Comparison of ENCODE assay signal across 12 cellular contexts in genomic region chr15:62472616-62473299, GRCh38.
DNase-seq lines count a peak whose midpoint lies in the region; ATAC-seq lines count a peak whose summit lies in the region.
"Had no signal": no experiment of that assay in that cellular context is flagged by ENCODE, and none has a peak within 500 bp of the region (broad histone marks: within the 10 kb centered on the region; RNA-seq: fewer than 3 reads in every experiment).

No MANE protein-coding gene starts in this region.

- peak; percentile 62 for ATAC-seq in right cardiac atrium
- peak; percentile 31 for ATAC-seq in stimulated activated memory B cell treated with anti-CD40 and anti-IgM and Interleukin-4, amounts not matched to agents 10 μg/mL and 1 μg/mL and 100 μg/mL, for 72 hours
- ATAC-seq in HG02759 (IDR thresholded peaks at IDR 0.05; ENCODE audit: unreplicated experiment), result no peak
- no peak for ATAC-seq in HG02588 (IDR thresholded peaks at IDR 0.05; ENCODE audit: unreplicated experiment)

- H3F3A ChIP-seq in GM23248 (ENCODE audit: insufficient read depth), result peaks cover 37% of the 10 kb centered on the region

- H2AFZ ChIP-seq in GM23248, result no peak overlapping the region
- H2AFZ ChIP-seq in Karpas-422 (ENCODE audit: low read length), result no peak overlapping the region

- DNase-seq in GM23248 (peak; percentile 18), RPMI7951 (ENCODE audit: low read depth) (peak; percentile 72), right cardiac atrium (peak; percentile 45 to 73 (median 67)), Karpas-422 (no peak), OCI-M2 (lab: John Stamatoyannopoulos, UW; ENCODE audit: unreplicated experiment) (no peak)
- DNase-seq: cerebellar nuclear complex, DMS 273 treated with DMSO at 0.1 percent for 48 hours, uterus had no signal

- H3K4me1 ChIP-seq in GM23248 (ENCODE audit: insufficient read depth) (peaks cover 57% of the 10 kb centered on the region), right cardiac atrium (ENCODE audit: control insufficient read depth, insufficient read depth, low read length) (peaks cover 26% of the 10 kb centered on the region), Karpas-422 (ENCODE audit: low read length) (no peaks in the 10 kb centered on the region)

- no peak overlapping the region for H3K27ac Mint-ChIP-seq in stimulated activated memory B cell treated with anti-CD40 and anti-IgM and Interleukin-4, amounts not matched to agents 10 μg/mL and 1 μg/mL and 100 μg/mL, for 72 hours
- H3K27ac Mint-ChIP-seq: T-helper 1 cell treated with Interleukin-12 subunit alpha and Interleukin-12 subunit beta and Interleukin-4 antibody, amounts not matched to agents 30 μg/mL and 1 μg/mL, for 36 hours had no signal

- H3K9ac ChIP-seq in GM23248 (no peak overlapping the region), Karpas-422 (ENCODE audit: low read length) (no peak overlapping the region)

- no peaks in the 10 kb centered on the region for H3K36me3 Mint-ChIP-seq in stimulated activated memory B cell treated with anti-CD40 and anti-IgM and Interleukin-4, amounts not matched to agents 10 μg/mL and 1 μg/mL and 100 μg/mL, for 72 hours

- H3K27me3 Mint-ChIP-seq in stimulated activated memory B cell treated with anti-CD40 and anti-IgM and Interleukin-4, amounts not matched to agents 10 μg/mL and 1 μg/mL and 100 μg/mL, for 72 hours, result no peaks in the 10 kb centered on the region

- no peak overlapping the region for H3K4me3 Mint-ChIP-seq in stimulated activated memory B cell treated with anti-CD40 and anti-IgM and Interleukin-4, amounts not matched to agents 10 μg/mL and 1 μg/mL and 100 μg/mL, for 72 hours
- H3K4me3 Mint-ChIP-seq: T-helper 1 cell treated with Interleukin-12 subunit alpha and Interleukin-12 subunit beta and Interleukin-4 antibody, amounts not matched to agents 30 μg/mL and 1 μg/mL, for 36 hours had no signal

- no peaks in the 10 kb centered on the region for H3K4me1 Mint-ChIP-seq in stimulated activated memory B cell treated with anti-CD40 and anti-IgM and Interleukin-4, amounts not matched to agents 10 μg/mL and 1 μg/mL and 100 μg/mL, for 72 hours

- H3K9me2 ChIP-seq in GM23248 (ENCODE audit: insufficient read depth) (no peaks in the 10 kb centered on the region), Karpas-422 (replicated peaks; ENCODE audit: insufficient read depth, low read length) (no peaks in the 10 kb centered on the region)

- H3K36me3 ChIP-seq in GM23248 (ENCODE audit: low read depth) (no peaks in the 10 kb centered on the region), Karpas-422 (ENCODE audit: insufficient read depth, low read length) (no peaks in the 10 kb centered on the region)
- H3K36me3 ChIP-seq: uterus had no signal

- in situ Hi-C loops in GM23248 (cut with MboI), result no loop called here

- H3K27me3 ChIP-seq in GM23248 (replicated peaks; ENCODE audit: insufficient read depth), result no peaks in the 10 kb centered on the region
- no peaks in the 10 kb centered on the region for H3K27me3 ChIP-seq in right cardiac atrium (ENCODE audit: control insufficient read depth, insufficient read depth)
- no peaks in the 10 kb centered on the region for H3K27me3 ChIP-seq in Karpas-422 (ENCODE audit: low read length)
- H3K27me3 ChIP-seq: uterus had no signal

- intact Hi-C loops in right cardiac atrium (cut with DNase I), result loop anchor here in 1 of 4 donors (10.0 kb wide), 1 partner anchor 78 kb away; the partner anchor contains the start of gene TLN2

- no peaks in the 10 kb centered on the region for H3K9me3 ChIP-seq in GM23248 (ENCODE audit: low read depth)
- H3K9me3 ChIP-seq in right cardiac atrium (ENCODE audit: control insufficient read depth, low read length), result no peaks in the 10 kb centered on the region
- no peaks in the 10 kb centered on the region for H3K9me3 ChIP-seq in Karpas-422 (ENCODE audit: low read length)
- H3K9me3 ChIP-seq: uterus had no signal

- WGBS in GM23248 (ENCODE audit: low coverage in 1 of 2, low lambda C conversion rate in 2 of 2, missing lambda C conversion rate in 2 of 2), 2 experiments, result 81 to 89% methylated on average over 6 of the region's 6 CpGs
- WGBS in right cardiac atrium, result 55% methylated on average over 6 of the region's 6 CpGs

- H3K27ac ChIP-seq in GM23248 (no peak overlapping the region), right cardiac atrium (ENCODE audit: low read length) (peak overlapping the region; percentile 37), Karpas-422 (ENCODE audit: low read length) (no peak overlapping the region)

- H3K4me2 ChIP-seq in GM23248 (ENCODE audit: unreplicated experiment) (no peak overlapping the region), Karpas-422 (ENCODE audit: low read depth, low read length, poor library complexity, severe bottlenecking) (no peak overlapping the region)

- H4K20me1 ChIP-seq in GM23248 (ENCODE audit: insufficient read depth), result no peaks in the 10 kb centered on the region
- no peaks in the 10 kb centered on the region for H4K20me1 ChIP-seq in Karpas-422 (ENCODE audit: insufficient read depth, low read depth, low read length)

- no peak overlapping the region for H3K4me3 ChIP-seq in GM23248
- no peak overlapping the region for H3K4me3 ChIP-seq in right cardiac atrium (ENCODE audit: low read length)
- no peak overlapping the region for H3K4me3 ChIP-seq in Karpas-422 (ENCODE audit: low read length)
- H3K4me3 ChIP-seq: uterus had no signal

- no peaks in the 10 kb centered on the region for H3K9me3 Mint-ChIP-seq in stimulated activated memory B cell treated with anti-CD40 and anti-IgM and Interleukin-4, amounts not matched to agents 10 μg/mL and 1 μg/mL and 100 μg/mL, for 72 hours
- H3K9me3 Mint-ChIP-seq: T-helper 1 cell treated with Interleukin-12 subunit alpha and Interleukin-12 subunit beta and Interleukin-4 antibody, amounts not matched to agents 30 μg/mL and 1 μg/mL, for 36 hours had no signal

- H3K79me2 ChIP-seq in GM23248 (ENCODE audit: insufficient read depth), result peaks cover 63% of the 10 kb centered on the region
- H3K79me2 ChIP-seq in Karpas-422 (ENCODE audit: low read length), result no peaks in the 10 kb centered on the region

Comparison
In these comparisons a context has a peak if more than half of its experiments do, and no peak if none do; other contexts are left out.
1. DNase-seq: peak in GM23248 (single experiment), RPMI7951 (single experiment) and right cardiac atrium (3 of 3); none in Karpas-422 (single experiment) and OCI-M2 (single experiment).
2. ATAC-seq: peak in right cardiac atrium (2 of 2) and stimulated activated memory B cell treated with anti-CD40 and anti-IgM and Interleukin-4, amounts not matched to agents 10 μg/mL and 1 μg/mL and 100 μg/mL, for 72 hours (single experiment); none in HG02759 (single experiment) and HG02588 (single experiment).